Comparison of ENCODE assay signal across 14 cellular contexts in the genomic region with DNA sequence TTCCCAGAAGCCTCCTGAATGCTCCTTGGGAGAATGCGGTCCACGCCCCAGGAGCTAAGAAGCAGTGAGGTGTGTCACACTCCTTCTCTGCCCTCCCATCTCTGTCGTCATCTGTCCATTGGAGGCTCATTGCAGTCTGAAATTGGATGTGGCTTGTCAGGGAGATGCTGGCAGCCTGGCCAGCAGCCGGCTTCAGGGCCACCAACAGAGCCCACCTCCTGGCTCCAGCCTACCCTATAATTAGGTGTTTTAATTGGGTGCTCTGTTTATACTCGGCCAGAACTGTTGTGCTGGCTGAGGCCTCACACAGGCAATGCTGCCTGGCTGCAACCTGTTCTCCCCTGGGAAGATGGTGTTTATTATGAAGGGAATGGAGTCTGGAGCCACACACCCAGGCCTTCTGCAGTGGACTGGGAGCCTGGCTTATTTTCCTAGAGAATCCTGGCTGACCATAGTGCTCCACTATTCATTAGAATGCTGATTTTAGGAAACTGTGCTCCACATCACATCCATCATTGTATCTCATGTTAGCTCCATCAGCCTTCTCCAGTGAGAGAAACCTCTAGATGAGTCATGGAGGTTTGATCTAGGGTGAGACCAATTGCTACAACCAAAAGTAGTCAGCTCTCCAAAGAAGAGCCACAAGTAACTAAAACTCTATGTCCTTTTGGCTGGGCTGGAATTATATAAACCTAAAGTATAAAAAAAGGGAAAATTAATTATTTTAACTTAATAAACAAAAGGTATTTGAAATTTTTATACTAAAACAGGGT.
DNase-seq lines count a peak whose midpoint lies in the region; ATAC-seq and TF ChIP-seq lines count a peak whose summit lies in the region.
"Had no signal": no experiment of that assay in that cellular context is flagged by ENCODE, and none has a peak within 500 bp of the region (broad histone marks: within the 10 kb centered on the region; RNA-seq: fewer than 3 reads in every experiment).

No MANE protein-coding gene starts in this region.

- no peak overlapping the region for H3K14ac ChIP-seq in neuronal stem cell (ENCODE audit: low read length)

- no peaks in the 10 kb centered on the region for H3K9me3 ChIP-seq in neuronal stem cell (replicated peaks in 1 of 2; ENCODE audit: control insufficient read depth in 2 of 2, insufficient read depth in 1 of 2, low read depth in 1 of 2, low read length in 2 of 2)
- H3K9me3 ChIP-seq: heart left ventricle had no signal

- H3K23ac ChIP-seq in neuronal stem cell (ENCODE audit: low read depth, low read length, poor library complexity) = no peak overlapping the region

- WGBS in neuronal stem cell (ENCODE audit: extremely low coverage in 2 of 2, insufficient read length in 2 of 2, insufficient replicate concordance in 1 of 2), 2 donors = no CpG with 5 or more reads among the region's 5 CpGs

- CTCF ChIA-PET in activated CD4-positive, alpha-beta T cell treated with anti-CD3 and anti-CD28 coated beads for 36 hours (lab: Charles Lee) = interaction anchor here (0.9 to 2.1 kb wide), 8 partner anchors 10 to 123 kb away, joined by 3 to 7 read pairs (median 4); no protein-coding TSS in a partner anchor

- no peak overlapping the region for H2BK12ac ChIP-seq in neuronal stem cell (ENCODE audit: low read length)

- no peaks in the 10 kb centered on the region for H3K36me3 Mint-ChIP-seq in activated CD4-positive, alpha-beta T cell treated with anti-CD3 and anti-CD28 coated beads for 36 hours (ENCODE audit: low read depth)
- H3K36me3 Mint-ChIP-seq in activated CD4-positive, alpha-beta T cell treated with anti-CD3 and anti-CD28 coated beads, Interleukin-2, amount 10 ng/mL, durations not matched to agents 24 days and 14 days (ENCODE audit: low read depth) = no peaks in the 10 kb centered on the region
- H3K36me3 Mint-ChIP-seq in brain = no peaks in the 10 kb centered on the region
- H3K36me3 Mint-ChIP-seq: memory B cell had no signal

- H2BK15ac ChIP-seq in neuronal stem cell (ENCODE audit: low read length) = no peak overlapping the region

- POLR2A ChIA-PET in activated CD4-positive, alpha-beta T cell treated with anti-CD3 and anti-CD28 coated beads for 36 hours (lab: Charles Lee) = no interaction called here

- no peaks in the 10 kb centered on the region for H3K36me3 ChIP-seq in neuronal stem cell (replicated peaks in 1 of 2; ENCODE audit: control insufficient read depth in 2 of 2, insufficient read depth in 2 of 2, low read length in 2 of 2)
- H3K36me3 ChIP-seq: heart left ventricle, WERI-Rb-1 had no signal

- no peak overlapping the region for H2AFZ ChIP-seq in neuronal stem cell (ENCODE audit: low read length)

- no peak overlapping the region for H4K8ac ChIP-seq in neuronal stem cell (ENCODE audit: low read depth, low read length)

- no peak overlapping the region for H2BK5ac ChIP-seq in neuronal stem cell (ENCODE audit: low read length)

- no peak overlapping the region for H3K4ac ChIP-seq in neuronal stem cell (ENCODE audit: low read length)

- H3K4me2 ChIP-seq in neuronal stem cell (ENCODE audit: insufficient read depth, low read length, poor library complexity, severe bottlenecking) = no peak overlapping the region

- intact Hi-C loops in activated CD4-positive, alpha-beta T cell treated with anti-CD3 and anti-CD28 coated beads for 36 hours (cut with DNase I, micrococcal nuclease) = no loop called here
- intact Hi-C loops in activated CD4-positive, alpha-beta T cell treated with anti-CD3 and anti-CD28 coated beads, Interleukin-2, amount 10 ng/mL, durations not matched to agents 24 days and 14 days (cut with micrococcal nuclease) = no loop called here

- no peak overlapping the region for H3K4me3 Mint-ChIP-seq in activated CD4-positive, alpha-beta T cell treated with anti-CD3 and anti-CD28 coated beads for 36 hours
- no peak overlapping the region for H3K4me3 Mint-ChIP-seq in activated CD4-positive, alpha-beta T cell treated with anti-CD3 and anti-CD28 coated beads, Interleukin-2, amount 10 ng/mL, durations not matched to agents 24 days and 14 days
- H3K4me3 Mint-ChIP-seq in brain = no peak overlapping the region
- H3K4me3 Mint-ChIP-seq: activated T-helper 1 cell treated with anti-CD3 and anti-CD28 coated beads, Interleukin-12 subunit alpha, Interleukin-12 subunit beta, Interleukin-2, Interleukin-4 antibody, amounts not matched to agents 30 ng/mL and 10 ng/mL and 1 ng/mL, durations not matched to agents 14 hours and 24 hours and 36 hours; memory B cell had no signal

- no peak for DNase-seq in activated CD4-positive, alpha-beta T cell treated with anti-CD3 and anti-CD28 coated beads for 36 hours
- DNase-seq in activated CD4-positive, alpha-beta T cell treated with anti-CD3 and anti-CD28 coated beads, Interleukin-2, amount 10 ng/mL, durations not matched to agents 24 days and 14 days = no peak
- DNase-seq in NCI-H1417 (lab: John Stamatoyannopoulos, UW) = peak in 2 of 3 experiments; percentile 84 to 95
- DNase-seq in skeletal muscle cell (ENCODE audit: low read depth) = peak; percentile 38
- no peak for DNase-seq in neuronal stem cell (ENCODE audit: low spot score)
- DNase-seq in NCI-H774 (lab: John Stamatoyannopoulos, UW) = no peak
- DNase-seq: heart left ventricle, NCI-H1694, WERI-Rb-1 had no signal

- H3K27me3 Mint-ChIP-seq in activated CD4-positive, alpha-beta T cell treated with anti-CD3 and anti-CD28 coated beads for 36 hours = peaks cover 6% of the 10 kb centered on the region
- H3K27me3 Mint-ChIP-seq in activated CD4-positive, alpha-beta T cell treated with anti-CD3 and anti-CD28 coated beads, Interleukin-2, amount 10 ng/mL, durations not matched to agents 24 days and 14 days = peaks cover 21% of the 10 kb centered on the region
- H3K27me3 Mint-ChIP-seq in brain = peaks cover 4% of the 10 kb centered on the region
- H3K27me3 Mint-ChIP-seq: memory B cell had no signal

- no peaks in the 10 kb centered on the region for H3K79me1 ChIP-seq in neuronal stem cell (ENCODE audit: low read depth, low read length)

- no peak for TF ChIP-seq CTCF in brain (conservative IDR thresholded peaks at IDR 0.05)

- no peak overlapping the region for H4K91ac ChIP-seq in neuronal stem cell (ENCODE audit: low read depth, low read length, poor library complexity)

- no peak overlapping the region for H3K27ac ChIP-seq in neuronal stem cell (replicated peaks; ENCODE audit: low read length)
- H3K27ac ChIP-seq: coronary artery, heart left ventricle, WERI-Rb-1 had no signal

- no peaks in the 10 kb centered on the region for H3K27me3 ChIP-seq in neuronal stem cell (ENCODE audit: control insufficient read depth in 3 of 3, insufficient read depth in 3 of 3, low read depth in 1 of 3, low read length in 3 of 3)
- H3K27me3 ChIP-seq: heart left ventricle had no signal

- H3K4me3 ChIP-seq in skeletal muscle cell (ENCODE audit: low read depth, low read length) = no peak overlapping the region
- H3K4me3 ChIP-seq in neuronal stem cell (ENCODE audit: low read length in 2 of 2) = no peak overlapping the region
- H3K4me3 ChIP-seq: coronary artery, heart left ventricle had no signal

- no peak overlapping the region for H2AK5ac ChIP-seq in neuronal stem cell (ENCODE audit: low read depth, low read length)

- H2BK120ac ChIP-seq in neuronal stem cell (ENCODE audit: low read depth, low read length) = no peak overlapping the region

- no peak overlapping the region for H3K18ac ChIP-seq in neuronal stem cell (ENCODE audit: low read length)

- no peaks in the 10 kb centered on the region for H3K9me3 Mint-ChIP-seq in activated CD4-positive, alpha-beta T cell treated with anti-CD3 and anti-CD28 coated beads for 36 hours (ENCODE audit: low read depth)
- peaks cover 3% of the 10 kb centered on the region for H3K9me3 Mint-ChIP-seq in activated CD4-positive, alpha-beta T cell treated with anti-CD3 and anti-CD28 coated beads, Interleukin-2, amount 10 ng/mL, durations not matched to agents 24 days and 14 days
- H3K9me3 Mint-ChIP-seq in brain = no peaks in the 10 kb centered on the region

- H3K4me1 ChIP-seq in neuronal stem cell (ENCODE audit: control insufficient read depth in 2 of 2, insufficient read depth in 1 of 2, low read depth in 1 of 2, low read length in 2 of 2) = peaks cover 7 to 11% of the 10 kb centered on the region in 2 donors

- peak; percentile 41 for ATAC-seq in activated CD4-positive, alpha-beta T cell treated with anti-CD3 and anti-CD28 coated beads for 36 hours
- no peak for ATAC-seq in HG03175 (IDR thresholded peaks at IDR 0.05; ENCODE audit: unreplicated experiment)
- ATAC-seq: heart left ventricle had no signal

- peaks cover 50% of the 10 kb centered on the region for H3K4me1 Mint-ChIP-seq in activated CD4-positive, alpha-beta T cell treated with anti-CD3 and anti-CD28 coated beads for 36 hours
- peaks cover 35% of the 10 kb centered on the region for H3K4me1 Mint-ChIP-seq in activated CD4-positive, alpha-beta T cell treated with anti-CD3 and anti-CD28 coated beads, Interleukin-2, amount 10 ng/mL, durations not matched to agents 24 days and 14 days
- H3K4me1 Mint-ChIP-seq in brain = peaks cover 69% of the 10 kb centered on the region

- H3K9ac ChIP-seq in neuronal stem cell (ENCODE audit: low read depth, low read length, poor library complexity) = no peak overlapping the region

- no peak overlapping the region for H3K27ac Mint-ChIP-seq in activated CD4-positive, alpha-beta T cell treated with anti-CD3 and anti-CD28 coated beads for 36 hours
- H3K27ac Mint-ChIP-seq in activated CD4-positive, alpha-beta T cell treated with anti-CD3 and anti-CD28 coated beads, Interleukin-2, amount 10 ng/mL, durations not matched to agents 24 days and 14 days = no peak overlapping the region
- H3K27ac Mint-ChIP-seq in brain = peak overlapping the region in 3 of 5 experiments; percentile 31 to 77 (median 61)
- H3K27ac Mint-ChIP-seq: activated T-helper 1 cell treated with anti-CD3 and anti-CD28 coated beads, Interleukin-12 subunit alpha, Interleukin-12 subunit beta, Interleukin-2, Interleukin-4 antibody, amounts not matched to agents 30 ng/mL and 10 ng/mL and 1 ng/mL, durations not matched to agents 14 hours and 24 hours and 36 hours; memory B cell had no signal

Comparison
In these comparisons a context has a peak if more than half of its experiments do, and no peak if none do; other contexts are left out.
1. DNase-seq: peak in NCI-H1417 (2 of 3) and skeletal muscle cell (single experiment); none in activated CD4-positive, alpha-beta T cell treated with anti-CD3 and anti-CD28 coated beads for 36 hours (single experiment), activated CD4-positive, alpha-beta T cell treated with anti-CD3 and anti-CD28 coated beads, Interleukin-2, amount 10 ng/mL, durations not matched to agents 24 days and 14 days (single experiment), neuronal stem cell (single experiment) and NCI-H774 (single experiment).
2. H3K27ac Mint-ChIP-seq: peak in brain (3 of 5); none in activated CD4-positive, alpha-beta T cell treated with anti-CD3 and anti-CD28 coated beads for 36 hours (single experiment) and activated CD4-positive, alpha-beta T cell treated with anti-CD3 and anti-CD28 coated beads, Interleukin-2, amount 10 ng/mL, durations not matched to agents 24 days and 14 days (single experiment).